25 cellular contexts compared by ENCODE assay signal in the genomic region with DNA sequence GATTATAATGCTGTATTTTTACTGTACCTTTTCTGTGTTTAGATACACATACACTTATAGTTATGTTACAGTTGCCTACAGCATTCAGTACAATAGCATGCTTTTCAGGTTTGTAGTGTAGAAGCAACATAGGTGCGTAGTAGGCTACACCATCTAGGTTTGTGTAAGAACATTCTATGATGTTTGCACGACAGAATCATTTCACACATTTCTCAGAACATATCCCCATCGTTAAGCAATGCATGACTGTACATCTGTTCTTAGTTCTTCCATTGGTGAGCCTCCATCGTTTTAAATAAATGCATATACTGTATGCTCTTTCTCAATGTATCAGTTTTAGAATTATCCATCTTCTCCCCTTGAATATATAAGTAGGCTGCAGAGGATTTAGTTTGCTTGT.
"Had no signal": no experiment of that assay in that cellular context is flagged by ENCODE, and none has a peak within 500 bp of the region (broad histone marks: within the 10 kb centered on the region; RNA-seq: fewer than 3 reads in every experiment).

No MANE protein-coding gene starts in this region.

- H3K4me1 ChIP-seq: gastrocnemius medialis, left lung, prostate gland, right atrium auricular region, suprapubic skin had no signal

- H3K4me1 Mint-ChIP-seq: mesothelial cell of epicardium had no signal

- H3K36me3 ChIP-seq: gastrocnemius medialis, left lung, prostate gland, right atrium auricular region, suprapubic skin had no signal

- H3K4me3 Mint-ChIP-seq: mesothelial cell of epicardium; naive B cell; nephron progenitor cell; stimulated activated naive CD8-positive, alpha-beta T cell treated with anti-CD3 and anti-CD28 coated beads, Interleukin-15, amount 100 ng/mL, for 72 hours; type B pancreatic cell had no signal

- DNase-seq: effector memory CD4-positive, alpha-beta T cell; gastrocnemius medialis; head of caudate nucleus; kidney; left cardiac atrium; left lung; mesenchymal stem cell; mucosa of descending colon; naive B cell; nephron progenitor cell; nucleus accumbens; stimulated activated CD4-positive, alpha-beta T cell treated with anti-CD3 and anti-CD28 coated beads, Interleukin-12 subunit alpha, Interleukin-12 subunit beta, amount 100 ng/mL, for 4 hours; stimulated activated CD4-positive, alpha-beta T cell treated with anti-CD3 and anti-CD28 coated beads, Interleukin-1b, Interleukin-23, amount 100 ng/mL, for 48 hours; stimulated activated CD4-positive, alpha-beta T cell treated with anti-CD3 and anti-CD28 coated beads, Interleukin-4, amount 100 ng/mL, for 1 hour; stimulated activated CD8-positive, alpha-beta memory T cell treated with anti-CD3 and anti-CD28 coated beads, Interleukin-4, amount 100 ng/mL, for 48 hours; stimulated activated naive CD4-positive, alpha-beta T cell; stimulated activated naive CD8-positive, alpha-beta T cell treated with anti-CD3 and anti-CD28 coated beads, Interleukin-15, amount 100 ng/mL, for 72 hours had no signal

- ATAC-seq: gastrocnemius medialis; left cardiac atrium; left lung; mucosa of descending colon; sciatic nerve; stimulated activated naive CD8-positive, alpha-beta T cell treated with anti-CD3 and anti-CD28 coated beads, Interleukin-15, amount 100 ng/mL, for 72 hours had no signal

- H3K4me3 ChIP-seq: coronary artery, gastrocnemius medialis, left lung, mucosa of descending colon, prostate gland, right atrium auricular region, smooth muscle cell, suprapubic skin had no signal

- H3K27me3 ChIP-seq: gastrocnemius medialis, left lung, right atrium auricular region, suprapubic skin had no signal

- H3K27ac ChIP-seq: coronary artery, gastrocnemius medialis, left lung, prostate gland, right atrium auricular region, suprapubic skin had no signal

- H3K36me3 Mint-ChIP-seq: mesothelial cell of epicardium had no signal

- H3K27ac Mint-ChIP-seq: mesothelial cell of epicardium, nephron progenitor cell, type B pancreatic cell had no signal

- H3K27me3 Mint-ChIP-seq: naive B cell; stimulated activated naive CD8-positive, alpha-beta T cell treated with anti-CD3 and anti-CD28 coated beads, Interleukin-15, amount 100 ng/mL, for 72 hours; type B pancreatic cell had no signal

- H3K9me3 ChIP-seq: gastrocnemius medialis, mucosa of descending colon, prostate gland, right atrium auricular region, suprapubic skin had no signal

- H3K9me3 Mint-ChIP-seq: type B pancreatic cell had no signal

- H3K4me2 ChIP-seq: smooth muscle cell had no signal
